ENCODE assay signal across 13 cellular contexts in the genomic region with DNA sequence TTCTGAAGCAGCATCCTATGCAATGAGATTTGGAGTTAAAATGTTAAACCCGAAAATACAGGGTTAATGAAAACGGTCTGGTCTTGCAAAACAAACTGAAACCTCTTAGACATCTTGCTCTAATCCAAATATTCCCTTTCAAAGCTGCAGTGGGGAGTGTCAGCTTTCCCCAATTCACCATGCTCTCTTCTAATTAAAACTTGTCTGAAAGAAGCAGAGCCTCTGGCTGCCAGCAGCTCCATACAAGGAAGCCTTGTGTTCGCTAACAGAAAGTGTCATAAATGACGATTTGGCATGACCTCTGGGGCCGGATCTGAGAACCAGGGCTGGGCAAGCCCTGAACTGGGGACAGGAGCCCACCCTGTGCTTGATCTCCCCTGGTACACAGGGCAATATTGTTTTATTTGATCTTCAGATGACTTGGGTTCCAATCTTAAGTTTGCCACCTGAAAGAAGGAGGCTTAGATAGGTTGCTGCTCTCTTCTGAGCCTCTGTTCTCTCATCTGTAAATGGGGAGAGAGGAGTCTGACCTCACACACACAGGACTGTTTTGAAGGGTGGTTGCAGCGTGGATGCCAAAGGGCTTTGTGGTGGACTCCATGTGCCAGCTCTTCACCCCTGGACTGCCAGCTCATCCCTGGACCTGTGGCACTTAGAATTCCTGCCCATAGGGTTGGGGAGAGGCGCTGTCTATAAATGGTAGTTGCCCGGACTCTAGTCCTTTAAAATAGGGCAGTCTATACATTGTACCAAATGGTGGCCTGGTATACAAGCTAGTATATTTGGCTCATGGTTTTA. TPM values are rescaled to one million over a fixed set of nuclear protein-coding genes. Genes with fewer than 3 reads are reported as not detected.
DNase-seq lines count a peak whose midpoint lies in the region; ATAC-seq lines count a peak whose summit lies in the region.
"Had no signal": no experiment of that assay in that cellular context is flagged by ENCODE, and none has a peak within 500 bp of the region (broad histone marks: within the 10 kb centered on the region; RNA-seq: fewer than 3 reads in every experiment).

No MANE protein-coding gene starts in this region.

- H3K4me1 ChIP-seq in adipocyte (ENCODE audit: control insufficient read depth, insufficient read depth, low read length) (peaks cover 21% of the 10 kb centered on the region), mucosa of stomach (ENCODE audit: control insufficient read depth, insufficient read depth, low read length) (peaks cover 38% of the 10 kb centered on the region)

- H3K27ac Mint-ChIP-seq in activated T-cell treated with anti-CD3 and anti-CD28 coated beads, Interleukin-2, amount 50 U/mL, for 72 hours = peak overlapping the region; percentile 54
- H3K27ac Mint-ChIP-seq: H9 had no signal

- H3K9me3 Mint-ChIP-seq in activated T-cell treated with anti-CD3 and anti-CD28 coated beads, Interleukin-2, amount 50 U/mL, for 72 hours = no peaks in the 10 kb centered on the region
- H3K9me3 Mint-ChIP-seq: H9; stimulated activated naive CD8-positive, alpha-beta T cell treated with anti-CD3 and anti-CD28 coated beads, Interleukin-15, amount 100 ng/mL, for 72 hours had no signal

- no peaks in the 10 kb centered on the region for H3K9me3 ChIP-seq in adipocyte (ENCODE audit: control insufficient read depth, low read length)
- no peaks in the 10 kb centered on the region for H3K9me3 ChIP-seq in mucosa of stomach (ENCODE audit: control insufficient read depth, low read length)

- no peaks in the 10 kb centered on the region for H3K27me3 ChIP-seq in adipocyte (replicated peaks; ENCODE audit: control insufficient read depth, insufficient read depth, low read length)
- H3K27me3 ChIP-seq in mucosa of stomach (ENCODE audit: control insufficient read depth, insufficient read depth, low read length) = no peaks in the 10 kb centered on the region

- peaks cover 12 to 25% of the 10 kb centered on the region in 2 donors for H3K36me3 Mint-ChIP-seq in activated T-cell treated with anti-CD3 and anti-CD28 coated beads, Interleukin-2, amount 50 U/mL, for 72 hours (ENCODE audit: insufficient read depth in 2 of 2)

- H3K4me1 Mint-ChIP-seq in activated T-cell treated with anti-CD3 and anti-CD28 coated beads, Interleukin-2, amount 50 U/mL, for 72 hours (ENCODE audit: low read depth) = peaks cover 37% of the 10 kb centered on the region

- no peak for DNase-seq in activated T-cell treated with anti-CD3 and anti-CD28 coated beads, Interleukin-2, amount 50 U/mL, for 72 hours
- DNase-seq in activated T-cell treated with anti-CD3 and anti-CD28 coated beads, Interleukin-2, amount 50 U/mL, for 48 hours = no peak
- DNase-seq in adipocyte (ENCODE audit: low read depth) = peak; percentile 54
- DNase-seq: H9; midbrain; NCI-H510A treated with DMSO at 0.1 percent for 48 hours; stimulated activated naive CD8-positive, alpha-beta T cell treated with anti-CD3 and anti-CD28 coated beads, Interleukin-15, amount 100 ng/mL, for 72 hours; SW 1271 had no signal

- no peak for ATAC-seq in activated T-cell treated with anti-CD3 and anti-CD28 coated beads, Interleukin-2, amount 50 U/mL, for 72 hours (replicated peaks in 1 of 2)
- no peak for ATAC-seq in HG02981 (IDR thresholded peaks at IDR 0.05; ENCODE audit: unreplicated experiment)
- ATAC-seq in GM19463 (IDR thresholded peaks at IDR 0.05; ENCODE audit: unreplicated experiment) = no peak
- ATAC-seq in HG03469 (IDR thresholded peaks at IDR 0.05; ENCODE audit: unreplicated experiment) = no peak
- ATAC-seq: stimulated activated naive CD8-positive, alpha-beta T cell treated with anti-CD3 and anti-CD28 coated beads, Interleukin-15, amount 100 ng/mL, for 72 hours had no signal

- H3K27ac ChIP-seq in temporal lobe (ENCODE audit: low read depth, low read length) = peak overlapping the region; percentile 80

- H3K4me3 Mint-ChIP-seq in activated T-cell treated with anti-CD3 and anti-CD28 coated beads, Interleukin-2, amount 50 U/mL, for 72 hours = peak overlapping the region; percentile 40 to 74
- H3K4me3 Mint-ChIP-seq: H9 had no signal

- H3K27me3 Mint-ChIP-seq in activated T-cell treated with anti-CD3 and anti-CD28 coated beads, Interleukin-2, amount 50 U/mL, for 72 hours (ENCODE audit: low read depth) = no peaks in the 10 kb centered on the region

- H3K4me3 ChIP-seq in adipocyte (ENCODE audit: low read length) (no peak overlapping the region), mucosa of stomach (ENCODE audit: low read length) (no peak overlapping the region)

- H3K9ac ChIP-seq in adipocyte (ENCODE audit: low read length) (peak overlapping the region; percentile 16), mucosa of stomach (ENCODE audit: low read length) (peak overlapping the region; percentile 50)

- H3K36me3 ChIP-seq in adipocyte (ENCODE audit: control insufficient read depth, insufficient read depth, low read length, severe bottlenecking) = peaks cover 58% of the 10 kb centered on the region
- H3K36me3 ChIP-seq in mucosa of stomach (ENCODE audit: control insufficient read depth, insufficient read depth, low read length) = peaks cover 11% of the 10 kb centered on the region

RNA-seq across cellular contexts. Expression of a gene that starts 7.8 kb away (rescaled TPM):
- total RNA-seq in activated T-cell treated with anti-CD3 and anti-CD28 coated beads, Interleukin-2, amount 50 U/mL, for 72 hours = 10 to 100 TPM; 67.4 to 83.7 TPM
- total RNA-seq in temporal lobe = 22.6 TPM

RNA-seq across cellular contexts. Expression of a gene that starts 27.1 kb away (rescaled TPM):
- 10 to 100 TPM; 38.5 to 41.6 TPM for total RNA-seq in activated T-cell treated with anti-CD3 and anti-CD28 coated beads, Interleukin-2, amount 50 U/mL, for 72 hours
- total RNA-seq in temporal lobe = 40.1 TPM

RNA-seq across cellular contexts. Expression of a gene that starts 44.7 kb away (rescaled TPM):
- total RNA-seq in activated T-cell treated with anti-CD3 and anti-CD28 coated beads, Interleukin-2, amount 50 U/mL, for 72 hours = 10 to 100 TPM; 13.6 to 13.9 TPM
- total RNA-seq in temporal lobe = 0.74 TPM
